ENCODE assay signal across 12 cellular contexts in genomic region chr15:63514533-63514943, GRCh38. TPM values are rescaled to one million over a fixed set of nuclear protein-coding genes. Genes with fewer than 3 reads are reported as not detected.
DNase-seq lines count a peak whose midpoint lies in the region; ATAC-seq and TF ChIP-seq lines count a peak whose summit lies in the region.
"Had no signal": no experiment of that assay in that cellular context is flagged by ENCODE, and none has a peak within 500 bp of the region (broad histone marks: within the 10 kb centered on the region; RNA-seq: fewer than 3 reads in every experiment).

No MANE protein-coding gene starts in this region.

- no peaks in the 10 kb centered on the region for H3K27me3 ChIP-seq in PC-9 (ENCODE audit: insufficient read depth, low read depth)
- H3K27me3 ChIP-seq in subcutaneous abdominal adipose tissue (ENCODE audit: control insufficient read depth in 5 of 5, insufficient read depth in 4 of 5, low read length in 5 of 5): no peaks in the 10 kb centered on the region

- H3K27ac ChIP-seq in PC-9 (peak overlapping the region; percentile 91), subcutaneous abdominal adipose tissue (ENCODE audit: low read depth, low read length) (peak overlapping the region; percentile 92)
- H3K27ac ChIP-seq: WERI-Rb-1 had no signal

- DNase-seq in activated T-cell treated with anti-CD3 and anti-CD28 coated beads, Interleukin-2, amount 50 U/mL, for 4 hours: no peak
- DNase-seq in activated T-cell treated with anti-CD3 and anti-CD28 coated beads for 4 hours: no peak
- peak in 1 of 2 experiments; percentile 80 for DNase-seq in PC-9
- peak; percentile 93 for DNase-seq in fibroblast of mammary gland (ENCODE audit: low read depth)
- DNase-seq in stimulated activated naive CD4-positive, alpha-beta T cell (lab: John Stamatoyannopoulos, UW): no peak
- no peak for DNase-seq in AG08396 (ENCODE audit: low spot score)
- DNase-seq: effector CD8-positive, alpha-beta T cell; nephron progenitor cell; WERI-Rb-1 had no signal

- H3K9me2 ChIP-seq in PC-9 (ENCODE audit: insufficient read depth): no peaks in the 10 kb centered on the region

- TF ChIP-seq CTCF in PC-9 (conservative IDR thresholded peaks at IDR 0.05): no peak
- no peak for TF ChIP-seq CTCF in fibroblast of mammary gland (conservative IDR thresholded peaks at IDR 0.05; ENCODE audit: control insufficient read depth, insufficient read depth, low read depth, low read length)

- no peaks in the 10 kb centered on the region for H3K27me3 Mint-ChIP-seq in activated T-cell treated with anti-CD3 and anti-CD28 coated beads, Interleukin-2, amount 50 U/mL, for 4 hours (ENCODE audit: low read depth)
- H3K27me3 Mint-ChIP-seq: stimulated activated memory B cell treated with anti-CD40 and anti-IgM and Interleukin-4, amounts not matched to agents 10 μg/mL and 1 μg/mL and 100 μg/mL, for 72 hours had no signal

- no peak overlapping the region for H3K9ac ChIP-seq in subcutaneous abdominal adipose tissue (ENCODE audit: low read length in 5 of 5)

- BruUV-seq in PC-9 (replicated peaks; lab: Mats Ljungman, UMichigan): no TSS peak

- H3K9me3 ChIP-seq in PC-9 (ENCODE audit: insufficient read depth, low read depth) (no peaks in the 10 kb centered on the region), subcutaneous abdominal adipose tissue (ENCODE audit: control insufficient read depth in 5 of 5, low read length in 5 of 5) (no peaks in the 10 kb centered on the region)

- H3K4me3 ChIP-seq in PC-9 (peak overlapping the region; percentile 37; the same call in 1 of the 2 replicates), fibroblast of mammary gland (ENCODE audit: control insufficient read depth, low read depth, low read length) (no peak overlapping the region), subcutaneous abdominal adipose tissue (ENCODE audit: low read depth in 1 of 5, low read length in 5 of 5) (no peak overlapping the region)

- H3K36me3 Mint-ChIP-seq in activated T-cell treated with anti-CD3 and anti-CD28 coated beads, Interleukin-2, amount 50 U/mL, for 4 hours (ENCODE audit: insufficient read depth): peaks cover 2% of the 10 kb centered on the region

- CTCF ChIA-PET in PC-9 (lab: Charles Lee): no interaction called here

- H3K9me3 Mint-ChIP-seq in activated T-cell treated with anti-CD3 and anti-CD28 coated beads, Interleukin-2, amount 50 U/mL, for 4 hours: no peaks in the 10 kb centered on the region
- H3K9me3 Mint-ChIP-seq: nephron progenitor cell; stimulated activated memory B cell treated with anti-CD40 and anti-IgM and Interleukin-4, amounts not matched to agents 10 μg/mL and 1 μg/mL and 100 μg/mL, for 72 hours had no signal

- H3K4me1 Mint-ChIP-seq in activated T-cell treated with anti-CD3 and anti-CD28 coated beads, Interleukin-2, amount 50 U/mL, for 4 hours (ENCODE audit: low read depth): peaks cover 92% of the 10 kb centered on the region

- intact Hi-C loops in PC-9 (cut with micrococcal nuclease; ENCODE audit: unreplicated experiment): no loop called here

- H3K79me2 ChIP-seq in PC-9 (ENCODE audit: low read depth): peaks cover 100% of the 10 kb centered on the region

- H3K4me1 ChIP-seq in PC-9 (replicated peaks; ENCODE audit: insufficient read depth) (peaks cover 67% of the 10 kb centered on the region), subcutaneous abdominal adipose tissue (ENCODE audit: control insufficient read depth in 5 of 5, insufficient read depth in 5 of 5, low read length in 5 of 5) (peaks cover 0 to 77% (median 62%) of the 10 kb centered on the region in 5 donors)

- ATAC-seq in activated T-cell treated with anti-CD3 and anti-CD28 coated beads, Interleukin-2, amount 50 U/mL, for 4 hours: no peak
- ATAC-seq in HG03442 (IDR thresholded peaks at IDR 0.05; ENCODE audit: unreplicated experiment): no peak
- ATAC-seq: stimulated activated memory B cell treated with anti-CD40 and anti-IgM and Interleukin-4, amounts not matched to agents 10 μg/mL and 1 μg/mL and 100 μg/mL, for 72 hours had no signal

- peak overlapping the region; percentile 69 for H3K4me2 ChIP-seq in PC-9

- peak overlapping the region; percentile 29 for H3K4me3 Mint-ChIP-seq in activated T-cell treated with anti-CD3 and anti-CD28 coated beads, Interleukin-2, amount 50 U/mL, for 4 hours
- H3K4me3 Mint-ChIP-seq: nephron progenitor cell; stimulated activated memory B cell treated with anti-CD40 and anti-IgM and Interleukin-4, amounts not matched to agents 10 μg/mL and 1 μg/mL and 100 μg/mL, for 72 hours had no signal

- POLR2A ChIA-PET in PC-9 (lab: Charles Lee; ENCODE audit: unreplicated experiment): interaction anchor here (0.6 kb wide), 1 partner anchor 54 kb away, joined by 3 read pairs; no protein-coding TSS in a partner anchor

- no peaks in the 10 kb centered on the region; the same call in 1 of the 2 replicates for H3K36me3 ChIP-seq in PC-9 (ENCODE audit: low read depth)
- no peaks in the 10 kb centered on the region for H3K36me3 ChIP-seq in subcutaneous abdominal adipose tissue (ENCODE audit: control insufficient read depth in 5 of 5, insufficient read depth in 5 of 5, low read length in 5 of 5)
- H3K36me3 ChIP-seq: WERI-Rb-1 had no signal

- H2AFZ ChIP-seq in PC-9: no peak overlapping the region

- H4K20me1 ChIP-seq in PC-9 (ENCODE audit: insufficient read depth): no peaks in the 10 kb centered on the region; the same call in 1 of the 2 replicates

- peaks cover 25% of the 10 kb centered on the region for H3F3A ChIP-seq in PC-9 (ENCODE audit: insufficient read depth, low read depth)

RNA-seq across cellular contexts. Expression of gene USP3, which starts 10.1 kb away (rescaled TPM):
- total RNA-seq in activated T-cell treated with anti-CD3 and anti-CD28 coated beads, Interleukin-2, amount 50 U/mL, for 4 hours: 10 to 100 TPM; 34.2 to 40.9 (median 35.5) TPM
- 57.5 and 59.7 TPM in 2 replicates for total RNA-seq in PC-9 (2021)
